28 cellular contexts compared by ENCODE assay signal in genomic region chr16:89036776-89037175, GRCh38.
"Had no signal": no experiment of that assay in that cellular context is flagged by ENCODE, and none has a peak within 500 bp of the region (broad histone marks: within the 10 kb centered on the region; RNA-seq: fewer than 3 reads in every experiment).

No MANE protein-coding gene starts in this region.

- H3K4me3 Mint-ChIP-seq: activated CD4-positive, alpha-beta T cell treated with anti-CD3 and anti-CD28 coated beads for 36 hours; activated naive CD8-positive, alpha-beta T cell treated with anti-CD3 and anti-CD28 coated beads for 36 hours; activated T-cell treated with anti-CD3 and anti-CD28 coated beads, Interleukin-2, amount 50 U/mL, for 72 hours; dendritic cell treated with granulocyte-macrophage colony-stimulating factor and Interleukin-4, amounts not matched to agents 40 ng/mL and 50 ng/mL, for 4 days; endodermal cell; mesothelial cell of epicardium; naive B cell; neural crest cell had no signal

- H3K27me3 ChIP-seq: ascending aorta, pancreas, testis had no signal

- H3K4me1 ChIP-seq: adrenal gland, ascending aorta, pancreas, psoas muscle, testis, transverse colon had no signal

- DNase-seq: activated CD4-positive, alpha-beta T cell treated with anti-CD3 and anti-CD28 coated beads, Interleukin-2, amount 50 U/mL, for 4 hours; activated CD4-positive, CD25-positive, alpha-beta regulatory T cell; activated effector memory CD4-positive, alpha-beta T cell treated with Interleukin-2 at 50 U/mL for 16 hours; activated naive CD4-positive, alpha-beta T cell treated with Interleukin-2 at 50 U/mL for 16 hours; activated T-cell treated with anti-CD3 and anti-CD28 coated beads for 4 hours; activated T-cell treated with anti-CD3 and anti-CD28 coated beads, Interleukin-2, amount 50 U/mL, for 72 hours; brain microvascular endothelial cell; caudate nucleus; kidney glomerular epithelial cell; naive B cell; nucleus accumbens; stimulated activated CD4-positive, alpha-beta T cell treated with anti-CD3 and anti-CD28 coated beads, Interleukin-12 subunit alpha, Interleukin-12 subunit beta, amount 100 ng/mL, for 4 hours; stimulated activated CD4-positive, alpha-beta T cell treated with anti-CD3 and anti-CD28 coated beads, Interleukin-4, amount 100 ng/mL, for 1 hour; stimulated activated naive CD8-positive, alpha-beta T cell treated with anti-CD3 and anti-CD28 coated beads, Interleukin-15, Interleukin-2, amounts not matched to agents 100 U/mL and 50 U/mL, for 24 hours; testis; transverse colon had no signal

- ATAC-seq: psoas muscle had no signal

- H3K4me1 Mint-ChIP-seq: mesothelial cell of epicardium had no signal

- H3K27ac ChIP-seq: adrenal gland, ascending aorta, brain microvascular endothelial cell, heart right ventricle, left lung, pancreas, psoas muscle, testis, transverse colon had no signal

- H3K9me3 ChIP-seq: adrenal gland, ascending aorta, left lung, pancreas, psoas muscle, testis, transverse colon had no signal

- H3K27ac Mint-ChIP-seq: activated CD4-positive, alpha-beta T cell treated with anti-CD3 and anti-CD28 coated beads for 36 hours; activated naive CD8-positive, alpha-beta T cell treated with anti-CD3 and anti-CD28 coated beads for 36 hours; activated T-cell treated with anti-CD3 and anti-CD28 coated beads, Interleukin-2, amount 50 U/mL, for 72 hours; dendritic cell treated with granulocyte-macrophage colony-stimulating factor and Interleukin-4, amounts not matched to agents 40 ng/mL and 50 ng/mL, for 4 days; endodermal cell; mesothelial cell of epicardium had no signal

- H3K4me3 ChIP-seq: adrenal gland, ascending aorta, heart right ventricle, left lung, pancreas, psoas muscle, testis, transverse colon had no signal

- H3K36me3 ChIP-seq: adrenal gland, ascending aorta, brain microvascular endothelial cell, heart right ventricle, left lung, pancreas, transverse colon had no signal

- H3K9me3 Mint-ChIP-seq: activated naive CD8-positive, alpha-beta T cell treated with anti-CD3 and anti-CD28 coated beads for 36 hours; mesothelial cell of epicardium; naive B cell; neural crest cell had no signal
